9 cellular contexts compared by ENCODE assay signal in genomic region chr1:116167625-116168276, GRCh38. TPM values are rescaled to one million over a fixed set of nuclear protein-coding genes. Genes with fewer than 3 reads are reported as not detected.
DNase-seq lines count a peak whose midpoint lies in the region; ATAC-seq and TF ChIP-seq lines count a peak whose summit lies in the region.
"Had no signal": no experiment of that assay in that cellular context is flagged by ENCODE, and none has a peak within 500 bp of the region (broad histone marks: within the 10 kb centered on the region; RNA-seq: fewer than 3 reads in every experiment).

No MANE protein-coding gene starts in this region.

- H3K27ac ChIP-seq in AG04450 (ENCODE audit: low read depth, low read length) (no peak overlapping the region), lower lobe of right lung (peak overlapping the region; percentile 69), upper lobe of right lung (peak overlapping the region; percentile 63)

- TF ChIP-seq CTCF in AG04450 (IDR thresholded peaks at IDR 0.05; ENCODE audit: low read depth, low read length) = no peak
- no peak for TF ChIP-seq CTCF in lower lobe of right lung (IDR thresholded peaks at IDR 0.05)
- TF ChIP-seq CTCF in upper lobe of right lung (IDR thresholded peaks at IDR 0.05) = no peak

- H3K9me3 ChIP-seq in AG04450 (ENCODE audit: control insufficient read depth, insufficient read depth, low read length) = no peaks in the 10 kb centered on the region
- no peaks in the 10 kb centered on the region for H3K9me3 ChIP-seq in lower lobe of right lung
- H3K9me3 ChIP-seq in upper lobe of right lung = no peaks in the 10 kb centered on the region

- H3K4me1 ChIP-seq in lower lobe of right lung (peaks cover 40% of the 10 kb centered on the region), upper lobe of right lung (peaks cover 6% of the 10 kb centered on the region)

- H3K27me3 ChIP-seq in AG04450 (ENCODE audit: control insufficient read depth, insufficient read depth, low read length) = peaks cover 12% of the 10 kb centered on the region
- H3K27me3 ChIP-seq in lower lobe of right lung (ENCODE audit: low read depth) = no peaks in the 10 kb centered on the region
- H3K27me3 ChIP-seq in upper lobe of right lung = no peaks in the 10 kb centered on the region

- POLR2A ChIA-PET in AG04450 (lab: Yijun Ruan, JAX) = no interaction called here

- ATAC-seq in HG02610 (IDR thresholded peaks at IDR 0.05; ENCODE audit: unreplicated experiment) (peak; percentile 13), lower lobe of right lung (peak; percentile 58 to 61), upper lobe of right lung (peak; percentile 53)

- DNase-seq in AG04450 (ENCODE audit: low read depth, low spot score) = no peak
- peak; percentile 11 for DNase-seq in cerebellum (ENCODE audit: low spot score)
- no peak for DNase-seq in lower lobe of right lung
- DNase-seq in upper lobe of right lung = no peak
- no peak for DNase-seq in stimulated activated CD4-positive, alpha-beta T cell treated with anti-CD3 and anti-CD28 coated beads, Interleukin-4, amount 100 ng/mL, for 1 hour
- DNase-seq in effector CD8-positive, alpha-beta T cell (lab: John Stamatoyannopoulos, UW) = no peak
- DNase-seq in SKM-1 (lab: John Stamatoyannopoulos, UW; ENCODE audit: unreplicated experiment) = no peak

- no peaks in the 10 kb centered on the region for H3K36me3 ChIP-seq in lower lobe of right lung
- H3K36me3 ChIP-seq in upper lobe of right lung = no peaks in the 10 kb centered on the region

- H3K4me3 ChIP-seq in AG04450 (ENCODE audit: low read depth, low read length) (peak overlapping the region; percentile 41), lower lobe of right lung (peak overlapping the region; percentile 63), upper lobe of right lung (peak overlapping the region; percentile 65)

- CTCF ChIA-PET in AG04450 (lab: Charles Lee) = interaction anchor here (0.6 to 1.5 kb wide), 3 partner anchors 14 to 318 kb away, joined by 3 to 5 read pairs (median 4); no protein-coding TSS in a partner anchor

- intact Hi-C loops in lower lobe of right lung (cut with DNase I) (no loop called here), upper lobe of right lung (cut with DNase I) (loop anchor here (10.0 kb wide), 1 partner anchor 327 kb away; no protein-coding TSS in a partner anchor)

RNA-seq across cellular contexts. Expression of gene MAB21L3, which starts 56.6 kb away (rescaled TPM):
- polyA plus RNA-seq in AG04450 (2011; rRNA removed) = not detected in 2 replicates
- polyA minus RNA-seq in AG04450 (2011; rRNA and poly(A)+ RNA removed) = not detected in 2 replicates
- total RNA-seq in cerebellum = 0.36 TPM
- 1.2 TPM for total RNA-seq in lower lobe of right lung
- total RNA-seq in upper lobe of right lung = 0.46 TPM
- total RNA-seq: glomerular endothelial cell had no signal
